ENCODE assay signal across 8 cellular contexts in the genomic region with DNA sequence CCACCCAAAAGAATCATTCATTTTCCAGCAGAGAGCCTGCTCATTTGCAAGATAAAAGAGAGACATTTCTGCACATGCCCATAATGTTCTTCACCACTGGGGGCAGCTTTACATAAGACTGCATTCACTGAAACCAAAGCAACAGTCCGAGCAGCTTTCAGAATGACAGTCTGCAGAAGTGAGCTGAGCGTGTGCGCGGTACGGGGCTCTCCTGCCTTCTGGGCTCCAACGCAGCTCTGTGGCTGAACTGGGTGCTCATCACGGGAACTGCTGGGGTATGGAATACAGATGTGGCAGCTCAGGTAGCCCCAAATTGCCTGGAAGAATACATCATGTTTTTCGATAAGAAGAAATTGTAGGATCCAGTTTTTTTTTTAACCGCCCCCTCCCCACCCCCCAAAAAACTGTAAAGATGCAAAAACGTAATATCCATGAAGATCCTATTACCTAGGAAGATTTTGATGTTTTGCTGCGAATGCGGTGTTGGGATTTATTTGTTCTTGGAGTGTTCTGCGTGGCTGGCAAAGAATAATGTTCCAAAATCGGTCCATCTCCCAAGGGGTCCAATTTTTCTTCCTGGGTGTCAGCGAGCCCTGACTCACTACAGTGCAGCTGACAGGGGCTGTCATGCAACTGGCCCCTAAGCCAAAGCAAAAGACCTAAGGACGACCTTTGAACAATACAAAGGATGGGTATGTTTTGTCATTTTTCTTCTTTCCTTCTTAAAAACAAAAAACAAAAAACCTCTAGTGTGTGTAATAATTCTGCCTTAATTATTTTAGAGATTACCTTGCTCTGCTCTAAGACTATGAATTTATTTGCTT. TPM values are rescaled to one million over a fixed set of nuclear protein-coding genes. Genes with fewer than 3 reads are reported as not detected.
A peak's percentile ranks its signal among the peaks of the same experiment; 100 is the strongest.
DNase-seq lines count a peak whose midpoint lies in the region; ATAC-seq and TF ChIP-seq lines count a peak whose summit lies in the region.

A gene (plus strand): TSS at position 141 of the 824 bp plus-strand sequence.

- H3K36me3 Mint-ChIP-seq in neural progenitor cell: no peaks in the 10 kb centered on the region

- peaks cover 12% of the 10 kb centered on the region for H3K27me3 Mint-ChIP-seq in neural progenitor cell (ENCODE audit: insufficient read depth, low read depth)

- H3K27ac ChIP-seq in WERI-Rb-1 (no peak within 1 kb of the TSS), neural progenitor cell (no peak within 1 kb of the TSS)

- H3K27ac Mint-ChIP-seq in neural progenitor cell: no peak within 1 kb of the TSS

- no peak for DNase-seq in BJ (ENCODE audit: low read depth)
- peak; percentile 34 for DNase-seq in NCI-H1436 (lab: John Stamatoyannopoulos, UW)
- peak; percentile 69 for DNase-seq in WERI-Rb-1
- peak; percentile 61 for DNase-seq in fibroblast of villous mesenchyme (ENCODE audit: low read depth)
- peak; percentile 93 for DNase-seq in neural progenitor cell (ENCODE audit: low spot score)
- no peak for DNase-seq in NK-92 (lab: John Stamatoyannopoulos, UW; ENCODE audit: unreplicated experiment)

- no peaks in the 10 kb centered on the region for H3K9me3 Mint-ChIP-seq in neural progenitor cell

- peak within 1 kb of the TSS; percentile 23 for H2AFZ ChIP-seq in neural progenitor cell (replicated peaks)

- peak within 1 kb of the TSS; percentile 70 for H3K4me2 ChIP-seq in neural progenitor cell

- H3F3A ChIP-seq in neural progenitor cell (ENCODE audit: low read depth): no peaks in the 10 kb centered on the region

- peaks cover 35% of the 10 kb centered on the region for H3K4me1 Mint-ChIP-seq in neural progenitor cell

- H3K79me2 ChIP-seq in neural progenitor cell (ENCODE audit: low read depth): no peaks in the 10 kb centered on the region

- H3K36me3 ChIP-seq in BJ (ENCODE audit: control insufficient read depth, insufficient read depth, low read length) (no peaks in the 10 kb centered on the region), WERI-Rb-1 (no peaks in the 10 kb centered on the region), neural progenitor cell (no peaks in the 10 kb centered on the region)

- CTCF ChIA-PET in BJ (lab: Yijun Ruan, JAX): interaction anchor here (0.7 to 1.3 kb wide), 4 partner anchors 10 to 173 kb away, joined by 3 to 5 read pairs (median 4); no protein-coding TSS in a partner anchor

- TF ChIP-seq CTCF in BJ (IDR thresholded peaks at IDR 0.05; ENCODE audit: insufficient read depth, low read depth, low read length) (peak; percentile 76), WERI-Rb-1 (IDR thresholded peaks at IDR 0.05; ENCODE audit: low read depth, low read length) (peak; percentile 80), fibroblast of villous mesenchyme (IDR thresholded peaks at IDR 0.05; ENCODE audit: insufficient read depth, low read depth, low read length) (peak; percentile 71), neural progenitor cell (IDR thresholded peaks at IDR 0.05) (peak; percentile 70)

- no peaks in the 10 kb centered on the region for H4K20me1 ChIP-seq in neural progenitor cell (ENCODE audit: low read depth)

- no peak within 1 kb of the TSS for H3K9ac ChIP-seq in neural progenitor cell

- H3K4me3 ChIP-seq in BJ (ENCODE audit: low read depth, low read length): no peak within 1 kb of the TSS
- H3K4me3 ChIP-seq in WERI-Rb-1 (ENCODE audit: low read depth, low read length): no peak within 1 kb of the TSS
- no peak within 1 kb of the TSS for H3K4me3 ChIP-seq in fibroblast of villous mesenchyme (ENCODE audit: low read depth, low read length)
- peak within 1 kb of the TSS; percentile 35 for H3K4me3 ChIP-seq in neural progenitor cell

- peaks cover 14% of the 10 kb centered on the region for H3K4me1 ChIP-seq in neural progenitor cell

- ATAC-seq in GM18499 (IDR thresholded peaks at IDR 0.05; ENCODE audit: insufficient read depth, unreplicated experiment): peak; percentile 100
- peak; percentile 100 for ATAC-seq in HG02840 (IDR thresholded peaks at IDR 0.05; ENCODE audit: low FRiP score, unreplicated experiment)

- H3K9me3 ChIP-seq in WERI-Rb-1 (ENCODE audit: severe bottlenecking) (no peaks in the 10 kb centered on the region), neural progenitor cell (ENCODE audit: low read depth) (no peaks in the 10 kb centered on the region)

- POLR2A ChIA-PET in BJ (lab: Charles Lee): no interaction called here

- H3K4me3 Mint-ChIP-seq in neural progenitor cell: peak within 1 kb of the TSS; percentile 84

- H3K27me3 ChIP-seq in BJ (ENCODE audit: control insufficient read depth, insufficient read depth, low read length): peaks cover 8% of the 10 kb centered on the region; the same call in 1 of the 2 replicates
- H3K27me3 ChIP-seq in WERI-Rb-1 (ENCODE audit: insufficient read depth, low read depth, severe bottlenecking): no peaks in the 10 kb centered on the region
- peaks cover 28% of the 10 kb centered on the region for H3K27me3 ChIP-seq in neural progenitor cell

RNA-seq across cellular contexts. Expression of the gene that starts here (rescaled TPM):
- polyA plus RNA-seq in BJ (2011; rRNA removed): not detected in 2 replicates
- not detected in 2 replicates for polyA minus RNA-seq in BJ (2011; rRNA and poly(A)+ RNA removed)
- under 0.01 TPM in 1 of 2 replicates, not detected in the other for total RNA-seq in fibroblast of villous mesenchyme
- total RNA-seq in neural progenitor cell (ENCODE audit: low replicate concordance): 0.03 TPM in 1 of 2 replicates, not detected in the other

Comparison
In these comparisons a context has a peak if more than half of its experiments do, and no peak if none do; other contexts are left out.
1. Peak in DNase-seq in fibroblast of villous mesenchyme; RNA of the gene not detected or under 1 TPM.
2. Peak in DNase-seq, H3K4me3 ChIP-seq and H3K4me2 ChIP-seq in neural progenitor cell; RNA of the gene not detected or under 1 TPM.
3. DNase-seq: peak in NCI-H1436 (single experiment) and WERI-Rb-1 (single experiment); none in BJ (single experiment) and NK-92 (single experiment).
4. Peak in every context shown above with its lines, with median percentiles within 50 percentile points of each other: CTCF ChIP-seq.